In the genomic region with DNA sequence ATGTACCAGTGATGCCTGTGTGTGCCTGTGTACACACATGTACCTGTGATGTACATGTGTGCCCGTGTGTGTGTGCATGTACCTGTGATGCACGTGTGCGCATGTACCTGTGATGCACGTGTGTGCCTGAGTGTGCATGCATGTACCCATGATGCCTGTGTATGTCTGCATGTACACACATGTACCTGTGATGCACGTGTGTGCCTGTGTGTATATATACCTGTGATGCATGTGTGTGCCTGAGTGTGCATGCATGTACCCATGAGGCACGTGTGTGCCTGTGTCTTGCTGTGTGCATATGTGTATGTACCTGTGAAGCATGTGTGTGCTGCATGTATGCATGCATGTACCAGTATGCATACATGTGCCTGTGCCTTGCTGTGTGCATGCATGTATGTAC, we compare ENCODE assay signal across 22 cellular contexts.
DNase-seq lines count a peak whose midpoint lies in the region; ATAC-seq, FAIRE-seq and TF ChIP-seq lines count a peak whose summit lies in the region.
"Had no signal": no experiment of that assay in that cellular context is flagged by ENCODE, and none has a peak within 500 bp of the region (broad histone marks: within the 10 kb centered on the region; RNA-seq: fewer than 3 reads in every experiment).

No MANE protein-coding gene starts in this region.

- H3K36me3 ChIP-seq in right atrium auricular region (no peaks in the 10 kb centered on the region), H1 (ENCODE audit: control insufficient read depth in 2 of 4, insufficient read depth in 4 of 4, low read length in 3 of 4) (no peaks in the 10 kb centered on the region; a peak in 2 of 8 replicates), trophoblast cell (ENCODE audit: control insufficient read depth in 1 of 2, insufficient read depth in 2 of 2, low read length in 2 of 2) (no peaks in the 10 kb centered on the region)

- POLR2A ChIA-PET in H1 (lab: Charles Lee; ENCODE audit: partially characterized antibody), result no interaction called here

- no CpG with 5 or more reads among the region's 6 CpGs for WGBS in H9 (ENCODE audit: extremely low coverage, insufficient read length, low lambda C conversion rate)
- 87% methylated on average over 6 of the region's 6 CpGs; no CpG with 5 or more reads in 1 of the 2 experiments for WGBS in H1 (ENCODE audit: extremely low coverage in 1 of 2, insufficient coverage in 1 of 2, insufficient read length in 1 of 2, insufficient replicate concordance in 2 of 2, low coverage in 1 of 2, low lambda C conversion rate in 2 of 2, missing lambda C conversion rate in 1 of 2), 2 experiments
- WGBS in trophoblast cell (ENCODE audit: extremely low coverage, insufficient coverage, insufficient read length), result no CpG with 5 or more reads among the region's 6 CpGs

- intact Hi-C loops in Right ventricle myocardium superior (cut with DNase I), result no loop called here

- DNase-seq in right atrium auricular region (ENCODE audit: low spot score), result peak; percentile 30
- no peak for DNase-seq in Right ventricle myocardium superior
- no peak for DNase-seq in H9
- DNase-seq in H1 (ENCODE audit: low read depth in 1 of 2, low spot score in 2 of 2), result no peak
- no peak for DNase-seq in trophoblast cell
- DNase-seq in AG08396 (ENCODE audit: low spot score), result no peak
- no peak for DNase-seq in NCI-H2081 treated with DMSO at 0.1 percent for 48 hours (lab: John Stamatoyannopoulos, UW)
- no peak for DNase-seq in activated CD4-positive, alpha-beta T cell treated with anti-CD3 and anti-CD28 coated beads, Interleukin-2, amount 50 U/mL, for 1 hour
- DNase-seq: ACHN; C1 segment of cervical spinal cord; Calu3; CD4-positive, alpha-beta memory T cell; COR-L47; DMS53; DMS79 treated with DMSO at 0.1 percent for 48 hours; GF-D8; GOT3 had no signal

- H3K56ac ChIP-seq in H9 (ENCODE audit: insufficient read length, low read depth, low read length) (no peak overlapping the region), H1 (replicated peaks; ENCODE audit: insufficient read length, low read depth, low read length) (no peak overlapping the region)

- FAIRE-seq in H1 (lab: Jason Lieb, UNC), result no peak
- FAIRE-seq: A549, GM12891, GM18507 had no signal

- CTCF ChIA-PET in H1 (lab: Charles Lee; ENCODE audit: partially characterized antibody), result no interaction called here

- H3K4me1 ChIP-seq in right atrium auricular region (no peaks in the 10 kb centered on the region), H9 (ENCODE audit: insufficient read depth, low read length) (no peaks in the 10 kb centered on the region; the same call in 1 of the 2 replicates), H1 (replicated peaks in 1 of 4; ENCODE audit: control insufficient read depth in 3 of 4, insufficient read depth in 4 of 4, low read length in 3 of 4) (peaks cover 0 to 12% (median under 1%) of the 10 kb centered on the region in 4 experiments; a peak in 1 of 7 replicates), trophoblast cell (ENCODE audit: control insufficient read depth in 1 of 2, insufficient read depth in 2 of 2, low read length in 2 of 2) (peaks cover 0 to 5% of the 10 kb centered on the region in 2 experiments)
- H3K4me1 ChIP-seq: A549 had no signal

- H4K20me1 ChIP-seq in H9 (ENCODE audit: control insufficient read depth, insufficient read depth, insufficient read length), result peaks cover 2% of the 10 kb centered on the region
- peaks cover 0 to 6% of the 10 kb centered on the region in 2 experiments for H4K20me1 ChIP-seq in H1 (replicated peaks in 1 of 2; ENCODE audit: control insufficient read depth in 1 of 2, insufficient read depth in 2 of 2, low read length in 2 of 2)

- H4K8ac ChIP-seq in H9 (replicated peaks; ENCODE audit: insufficient read length, low read depth, low read length) (peak overlapping the region; percentile 52), H1 (ENCODE audit: extremely low read depth, insufficient read depth, low read length) (no peak overlapping the region), trophoblast cell (ENCODE audit: low read depth, low read length) (no peak overlapping the region)

- H3K27me3 ChIP-seq in right atrium auricular region, result no peaks in the 10 kb centered on the region
- no peaks in the 10 kb centered on the region for H3K27me3 ChIP-seq in H9 (ENCODE audit: insufficient read depth, low read length)
- no peaks in the 10 kb centered on the region; a peak in 1 of 7 replicates for H3K27me3 ChIP-seq in H1 (replicated peaks in 1 of 4; ENCODE audit: control insufficient read depth in 3 of 4, extremely low read depth in 1 of 4, insufficient read depth in 3 of 4, low read length in 3 of 4)
- H3K27me3 ChIP-seq in trophoblast cell (ENCODE audit: insufficient read depth, low read length), result no peaks in the 10 kb centered on the region

- H3K4ac ChIP-seq in H9 (ENCODE audit: low read depth, low read length) (no peak overlapping the region), H1 (replicated peaks; ENCODE audit: insufficient read length, low read depth, low read length) (no peak overlapping the region), trophoblast cell (ENCODE audit: low read depth, low read length) (no peak overlapping the region)

- no peak overlapping the region for H4K5ac ChIP-seq in H9 (ENCODE audit: insufficient read length, low read depth, low read length)
- H4K5ac ChIP-seq in H1 (ENCODE audit: insufficient read length, low read depth, low read length), result no peak overlapping the region

- H3K27ac ChIP-seq in right atrium auricular region (no peak overlapping the region), H9 (ENCODE audit: insufficient read length, low read depth, low read length) (no peak overlapping the region), H1 (ENCODE audit: low read depth, low read length) (no peak overlapping the region), trophoblast cell (ENCODE audit: low read depth, low read length) (no peak overlapping the region)
- H3K27ac ChIP-seq: 22Rv1, A549 had no signal

- TF ChIP-seq POLR2A in H1 (IDR thresholded peaks at IDR 0.05; ENCODE audit: control extremely low read depth in 1 of 2, low read depth in 2 of 2, low read length in 2 of 2), result no peak

- H3K4me2 ChIP-seq in H9 (ENCODE audit: insufficient read depth, insufficient read length, low read length) (no peak overlapping the region), H1 (ENCODE audit: insufficient read depth in 1 of 2, low read depth in 2 of 2, low read length in 2 of 2) (no peak overlapping the region), trophoblast cell (ENCODE audit: low read length) (no peak overlapping the region)
- H3K4me2 ChIP-seq: A549 had no signal

- H2BK15ac ChIP-seq in H9 (ENCODE audit: low read depth, low read length) (no peak overlapping the region), H1 (ENCODE audit: low read length) (no peak overlapping the region)

- H4K12ac ChIP-seq in trophoblast cell (ENCODE audit: low read depth, low read length), result no peak overlapping the region

- H3K79me2 ChIP-seq in H9 (ENCODE audit: insufficient read depth, low read length), result no peaks in the 10 kb centered on the region
- no peaks in the 10 kb centered on the region; a peak in 1 of 4 replicates for H3K79me2 ChIP-seq in H1 (ENCODE audit: control insufficient read depth in 1 of 2, insufficient read depth in 2 of 2, low read length in 2 of 2)
- no peaks in the 10 kb centered on the region for H3K79me2 ChIP-seq in trophoblast cell (ENCODE audit: control insufficient read depth, insufficient read depth, low read length, poor library complexity)

- no peak overlapping the region for H2BK12ac ChIP-seq in H9 (ENCODE audit: insufficient read length, low read depth, low read length)
- H2BK12ac ChIP-seq in H1 (ENCODE audit: low read depth, low read length), result no peak overlapping the region
- no peak overlapping the region for H2BK12ac ChIP-seq in trophoblast cell (ENCODE audit: low read length)

- no peaks in the 10 kb centered on the region; the same call in 1 of the 2 replicates for H3K27me3 Mint-ChIP-seq in H9 (ENCODE audit: low read depth)
- H3K27me3 Mint-ChIP-seq: CD4-positive, alpha-beta memory T cell had no signal

- H3K9ac ChIP-seq in H9 (ENCODE audit: extremely low read depth, insufficient read length, low read length) (no peak overlapping the region), H1 (replicated peaks in 1 of 4; ENCODE audit: extremely low read depth in 1 of 4, low read depth in 3 of 4, low read length in 3 of 4) (no peak overlapping the region), trophoblast cell (ENCODE audit: low read length) (no peak overlapping the region)

- H3K23me2 ChIP-seq in H9 (ENCODE audit: insufficient read length, low read depth, low read length, poor library complexity, severe bottlenecking) (no peaks in the 10 kb centered on the region), H1 (ENCODE audit: low read depth, low read length) (no peaks in the 10 kb centered on the region)

- H3K18ac ChIP-seq in H9 (ENCODE audit: insufficient read length, low read depth, low read length), result peak overlapping the region; percentile 59
- no peak overlapping the region for H3K18ac ChIP-seq in H1 (ENCODE audit: extremely low read depth, low read length)
- H3K18ac ChIP-seq in trophoblast cell (ENCODE audit: low read length), result no peak overlapping the region

- no peak overlapping the region for H2BK5ac ChIP-seq in H9 (ENCODE audit: insufficient read length, low read length)
- peak overlapping the region; percentile 46; the same call in 1 of the 2 replicates for H2BK5ac ChIP-seq in H1 (ENCODE audit: low read depth, low read length)
- no peak overlapping the region for H2BK5ac ChIP-seq in trophoblast cell (ENCODE audit: low read depth, low read length, poor library complexity)

- H2BK20ac ChIP-seq in H9 (ENCODE audit: low read depth, low read length, poor library complexity, severe bottlenecking) (no peak overlapping the region), H1 (ENCODE audit: low read length) (no peak overlapping the region)

- no peak overlapping the region for H2AK5ac ChIP-seq in H9 (ENCODE audit: insufficient read length, low read length)
- H2AK5ac ChIP-seq in H1 (ENCODE audit: low read depth, low read length), result 0 out of 2 replicates have a peak overlapping the region, but pooled peaks have one; percentile 75
- H2AK5ac ChIP-seq in trophoblast cell (ENCODE audit: low read length), result no peak overlapping the region

- no peak overlapping the region for H3T11ph ChIP-seq in H9 (ENCODE audit: low read length)

- TF ChIP-seq CTCF in right atrium auricular region (IDR thresholded peaks at IDR 0.05) (no peak), H9 (conservative IDR thresholded peaks at IDR 0.05) (no peak), H1 (IDR thresholded peaks at IDR 0.05; ENCODE audit: control extremely low read depth in 1 of 3, insufficient read depth in 1 of 3, low read depth in 1 of 3, low read length in 3 of 3) (no peak)

- H2AFZ ChIP-seq in H9 (ENCODE audit: low read length) (no peak overlapping the region), H1 (ENCODE audit: low read length) (no peak overlapping the region), trophoblast cell (ENCODE audit: insufficient read depth, low read length, poor library complexity) (no peak overlapping the region)

- H3K23ac ChIP-seq in H9 (ENCODE audit: insufficient read length, low read depth, low read length) (no peak overlapping the region), H1 (ENCODE audit: insufficient read length) (no peak overlapping the region), trophoblast cell (ENCODE audit: low read length) (peak overlapping the region; percentile 13)

- H2BK120ac ChIP-seq in H9 (ENCODE audit: low read depth, low read length, poor library complexity, severe bottlenecking) (no peak overlapping the region), H1 (replicated peaks; ENCODE audit: low read depth, low read length) (no peak overlapping the region), trophoblast cell (ENCODE audit: insufficient read depth, low read length, poor library complexity) (no peak overlapping the region)

- H3K4me3 Mint-ChIP-seq in H9, result no peak overlapping the region
- H3K4me3 Mint-ChIP-seq: CD4-positive, alpha-beta memory T cell had no signal

- H4K91ac ChIP-seq in H9 (ENCODE audit: insufficient read length, low read depth, low read length), result no peak overlapping the region
- no peak overlapping the region for H4K91ac ChIP-seq in H1 (replicated peaks; ENCODE audit: insufficient read length, low read length)
- H4K91ac ChIP-seq in trophoblast cell (ENCODE audit: low read depth, low read length), result no peak overlapping the region

- H3K14ac ChIP-seq in H9 (ENCODE audit: insufficient read depth, low read length) (no peak overlapping the region), H1 (ENCODE audit: insufficient read length) (no peak overlapping the region), trophoblast cell (ENCODE audit: low read length) (no peak overlapping the region)

- TF ChIP-seq RAD21 in H1 (IDR thresholded peaks at IDR 0.05 in 1 of 2, conservative IDR thresholded peaks at IDR 0.05 in 1 of 2; ENCODE audit: low read depth in 2 of 2, low read length in 2 of 2), result no peak

- H3K9me3 ChIP-seq in right atrium auricular region, result no peaks in the 10 kb centered on the region
- peaks cover 4% of the 10 kb centered on the region for H3K9me3 ChIP-seq in H9 (ENCODE audit: control insufficient read depth, low read depth, low read length)
- H3K9me3 ChIP-seq in H1 (ENCODE audit: insufficient read depth in 2 of 2, low read depth in 1 of 2, low read length in 1 of 2), result no peaks in the 10 kb centered on the region
- H3K9me3 ChIP-seq in trophoblast cell (ENCODE audit: insufficient read depth, low read depth, low read length), result peaks cover 5% of the 10 kb centered on the region
- H3K9me3 ChIP-seq: A549 had no signal

- no peaks in the 10 kb centered on the region for H3K79me1 ChIP-seq in H9 (ENCODE audit: insufficient read depth, low read depth, low read length, poor library complexity, severe bottlenecking)
- H3K79me1 ChIP-seq in H1 (ENCODE audit: low read depth, low read length), result 0 out of 2 replicates have a peak, but pooled peaks cover 2% of the 10 kb centered on the region
- H3K79me1 ChIP-seq in trophoblast cell (ENCODE audit: low read length), result no peaks in the 10 kb centered on the region

- peaks cover 11 to 15% of the 10 kb centered on the region in 2 experiments for H3K4me1 Mint-ChIP-seq in H9

- no peak overlapping the region for H3K27ac Mint-ChIP-seq in H9
- H3K27ac Mint-ChIP-seq: CD4-positive, alpha-beta memory T cell had no signal

- no peak for ATAC-seq in Right ventricle myocardium superior (ENCODE audit: poor library complexity)
- ATAC-seq: A549, HCT116 had no signal

- H3K9me3 Mint-ChIP-seq in H9, result no peaks in the 10 kb centered on the region; a peak in 2 of 5 replicates

- H3K36me3 Mint-ChIP-seq in H9 (ENCODE audit: insufficient read depth in 1 of 3, low read depth in 3 of 3), result no peaks in the 10 kb centered on the region; a peak in 1 of 7 replicates
- H3K36me3 Mint-ChIP-seq: CD4-positive, alpha-beta memory T cell had no signal

- no peak overlapping the region for H3K4me3 ChIP-seq in right atrium auricular region
- no peak overlapping the region for H3K4me3 ChIP-seq in H1 (ENCODE audit: extremely low read depth in 1 of 4, insufficient read depth in 2 of 4, low read depth in 3 of 4, low read length in 4 of 4)
- H3K4me3 ChIP-seq in trophoblast cell (ENCODE audit: low read depth, low read length), result peak overlapping the region; percentile 62
- H3K4me3 ChIP-seq: A549 had no signal

- TF ChIP-seq EP300 in H1 (IDR thresholded peaks at IDR 0.05; ENCODE audit: borderline replicate concordance in 1 of 2, low read depth in 2 of 2, low read length in 2 of 2), result no peak
